Comparison of ENCODE assay signal across 8 cellular contexts in genomic region chr1:205631010-205631726, GRCh38. TPM values are rescaled to one million over a fixed set of nuclear protein-coding genes. Genes with fewer than 3 reads are reported as not detected.
A peak's percentile ranks its signal among the peaks of the same experiment; 100 is the strongest.
DNase-seq lines count a peak whose midpoint lies in the region; ATAC-seq and TF ChIP-seq lines count a peak whose summit lies in the region.

No MANE protein-coding gene starts in this region.

- no peaks in the 10 kb centered on the region for H3K36me3 ChIP-seq in CD4-positive, alpha-beta memory T cell (ENCODE audit: insufficient read depth, low read length)
- H3K36me3 ChIP-seq in duodenal mucosa (ENCODE audit: control insufficient read depth in 1 of 2, insufficient read depth in 2 of 2, low read length in 2 of 2) (no peaks in the 10 kb centered on the region), lower lobe of right lung (no peaks in the 10 kb centered on the region)

- ATAC-seq in GM19463 (IDR thresholded peaks at IDR 0.05; ENCODE audit: unreplicated experiment) (peak; percentile 56), lower lobe of right lung (peak; percentile 84 to 85)

- H3K27me3 ChIP-seq in CD4-positive, alpha-beta memory T cell (ENCODE audit: insufficient read depth, low read length) = no peaks in the 10 kb centered on the region
- H3K27me3 ChIP-seq in duodenal mucosa (ENCODE audit: control insufficient read depth in 1 of 2, insufficient read depth in 2 of 2, low read length in 2 of 2) = no peaks in the 10 kb centered on the region
- no peaks in the 10 kb centered on the region for H3K27me3 ChIP-seq in lower lobe of right lung (ENCODE audit: low read depth)

- H3K4me3 Mint-ChIP-seq in CD4-positive, alpha-beta memory T cell = peak overlapping the region; percentile 92 to 99 (median 96)
- H3K4me3 Mint-ChIP-seq in activated CD4-positive, alpha-beta memory T cell treated with anti-CD3 and anti-CD28 coated beads for 36 hours = peak overlapping the region; percentile 85

- no peak for TF ChIP-seq CTCF in lower lobe of right lung (IDR thresholded peaks at IDR 0.05)

- H3K27ac ChIP-seq in CD4-positive, alpha-beta memory T cell (ENCODE audit: low read depth, low read length) = peak overlapping the region; percentile 83
- H3K27ac ChIP-seq in duodenal mucosa (ENCODE audit: low read depth, low read length) = peak overlapping the region; percentile 98
- H3K27ac ChIP-seq in lower lobe of right lung = peak overlapping the region; percentile 93

- no peaks in the 10 kb centered on the region for H3K9me3 Mint-ChIP-seq in CD4-positive, alpha-beta memory T cell
- no peaks in the 10 kb centered on the region for H3K9me3 Mint-ChIP-seq in activated CD4-positive, alpha-beta memory T cell treated with anti-CD3 and anti-CD28 coated beads for 36 hours

- peaks cover 8 to 30% of the 10 kb centered on the region in 2 donors for H3K36me3 Mint-ChIP-seq in CD4-positive, alpha-beta memory T cell
- peaks cover 13% of the 10 kb centered on the region for H3K36me3 Mint-ChIP-seq in activated CD4-positive, alpha-beta memory T cell treated with anti-CD3 and anti-CD28 coated beads for 36 hours

- no peaks in the 10 kb centered on the region for H3K27me3 Mint-ChIP-seq in CD4-positive, alpha-beta memory T cell
- H3K27me3 Mint-ChIP-seq in activated CD4-positive, alpha-beta memory T cell treated with anti-CD3 and anti-CD28 coated beads for 36 hours = no peaks in the 10 kb centered on the region

- H3K9me3 ChIP-seq in CD4-positive, alpha-beta memory T cell (ENCODE audit: control insufficient read depth in 1 of 2, low read length in 2 of 2) = no peaks in the 10 kb centered on the region
- H3K9me3 ChIP-seq in duodenal mucosa (ENCODE audit: control insufficient read depth in 1 of 2, low read length in 2 of 2) = no peaks in the 10 kb centered on the region
- no peaks in the 10 kb centered on the region for H3K9me3 ChIP-seq in lower lobe of right lung

- peak overlapping the region; percentile 73 to 74 for H3K9ac ChIP-seq in duodenal mucosa (ENCODE audit: low read depth in 1 of 2, low read length in 2 of 2)

- CTCF ChIA-PET in CD4-positive, alpha-beta memory T cell (lab: Charles Lee; ENCODE audit: partially characterized antibody) = interaction anchor here (0.7 to 18.5 kb wide), 10 partner anchors 8 to 114 kb away, joined by 3 to 333 read pairs (median 8); no protein-coding TSS in a partner anchor
- CTCF ChIA-PET in activated CD4-positive, alpha-beta memory T cell treated with anti-CD3 and anti-CD28 coated beads for 36 hours (lab: Charles Lee) = interaction anchor here (0.6 to 10.7 kb wide), 12 partner anchors 18 to 238 kb away, joined by 3 to 316 read pairs (median 7); no protein-coding TSS in a partner anchor

- peak; percentile 84 to 95 (median 89) for DNase-seq in CD4-positive, alpha-beta memory T cell
- DNase-seq in HK-2 (ENCODE audit: unreplicated experiment) = peak; percentile 80
- peak; percentile 90 for DNase-seq in NCI-H82 (lab: John Stamatoyannopoulos, UW)
- DNase-seq in activated CD4-positive, alpha-beta memory T cell treated with anti-CD3 and anti-CD28 coated beads for 36 hours = peak; percentile 93
- peak; percentile 76 for DNase-seq in lower lobe of right lung
- peak; percentile 55 to 72 (median 63) for DNase-seq in stimulated activated CD4-positive, alpha-beta T cell treated with anti-CD3 and anti-CD28 coated beads, TNF-alpha, amount 100 ng/mL, for 4 hours (ENCODE audit: low read depth in 3 of 3)

- peak overlapping the region; percentile 92 to 99 (median 95) for H3K27ac Mint-ChIP-seq in CD4-positive, alpha-beta memory T cell
- peak overlapping the region; percentile 90 for H3K27ac Mint-ChIP-seq in activated CD4-positive, alpha-beta memory T cell treated with anti-CD3 and anti-CD28 coated beads for 36 hours

- H3K4me1 Mint-ChIP-seq in CD4-positive, alpha-beta memory T cell = peaks cover 30 to 57% (median 45%) of the 10 kb centered on the region in 4 donors
- peaks cover 41% of the 10 kb centered on the region for H3K4me1 Mint-ChIP-seq in activated CD4-positive, alpha-beta memory T cell treated with anti-CD3 and anti-CD28 coated beads for 36 hours (ENCODE audit: low read depth)

- POLR2A ChIA-PET in CD4-positive, alpha-beta memory T cell (lab: Charles Lee; ENCODE audit: partially characterized antibody) = interaction anchor here (0.7 to 5.2 kb wide), 20 partner anchors 10 to 509 kb away, joined by 3 to 189 read pairs (median 6); partner anchors contain the start of genes NUCKS1, RAB29, RBBP5 and SLC41A1
- POLR2A ChIA-PET in activated CD4-positive, alpha-beta memory T cell treated with anti-CD3 and anti-CD28 coated beads for 36 hours (lab: Charles Lee) = interaction anchor here (0.8 to 5.1 kb wide), 7 partner anchors 11 to 141 kb away, joined by 3 to 78 read pairs (median 5); partner anchors contain the start of gene NUCKS1

- intact Hi-C loops in CD4-positive, alpha-beta memory T cell (cut with micrococcal nuclease) = loop anchor here (1.0 to 10.0 kb wide), 7 partner anchors 118 to 1216 kb away; partner anchors contain the start of genes DSTYK, PPP1R15B and RAB29
- intact Hi-C loops in activated CD4-positive, alpha-beta memory T cell treated with anti-CD3 and anti-CD28 coated beads for 36 hours (cut with micrococcal nuclease) = loop anchor here (1.0 to 5.0 kb wide), 7 partner anchors 20 to 509 kb away; partner anchors contain the start of genes DSTYK, NUCKS1 and RBBP5
- intact Hi-C loops in lower lobe of right lung (cut with DNase I) = no loop called here

- peaks cover 53% of the 10 kb centered on the region for H3K4me1 ChIP-seq in CD4-positive, alpha-beta memory T cell (ENCODE audit: insufficient read depth, low read length)
- peaks cover 16 to 18% of the 10 kb centered on the region in 2 donors for H3K4me1 ChIP-seq in duodenal mucosa (ENCODE audit: control insufficient read depth in 1 of 2, insufficient read depth in 2 of 2, low read length in 2 of 2)
- peaks cover 28% of the 10 kb centered on the region for H3K4me1 ChIP-seq in lower lobe of right lung

- H3K4me3 ChIP-seq in CD4-positive, alpha-beta memory T cell (ENCODE audit: low read length in 2 of 2) = peak overlapping the region; percentile 72 to 87
- H3K4me3 ChIP-seq in duodenal mucosa (ENCODE audit: low read depth in 1 of 2, low read length in 2 of 2) (peak overlapping the region; percentile 79 to 87), lower lobe of right lung (peak overlapping the region; percentile 71)

RNA-seq across cellular contexts. Expression of gene ELK4, which starts 0.6 kb away (rescaled TPM):
- 100 to 1,000 TPM; 166 to 194 TPM for total RNA-seq in CD4-positive, alpha-beta memory T cell
- polyA plus RNA-seq in CD4-positive, alpha-beta memory T cell = 1 to 10 TPM; 3.2 to 6.6 TPM
- total RNA-seq in activated CD4-positive, alpha-beta memory T cell treated with anti-CD3 and anti-CD28 coated beads for 36 hours = 10 to 100 TPM; 60.7 to 65.8 TPM
- 62.8 TPM for total RNA-seq in lower lobe of right lung

RNA-seq across cellular contexts. Expression of gene SLC45A3, which starts 49.1 kb away (rescaled TPM):
- total RNA-seq in CD4-positive, alpha-beta memory T cell = under 1 TPM; 0.09 to 0.19 TPM
- not detected for polyA plus RNA-seq in CD4-positive, alpha-beta memory T cell
- total RNA-seq in activated CD4-positive, alpha-beta memory T cell treated with anti-CD3 and anti-CD28 coated beads for 36 hours = under 1 TPM; 0.55 to 0.56 TPM
- total RNA-seq in lower lobe of right lung = 6.8 TPM

Comparison
In these comparisons a context has a peak if more than half of its experiments do, and no peak if none do; other contexts are left out.
1. Peak in every context shown above with its lines: DNase-seq, ATAC-seq, H3K4me3 ChIP-seq and H3K27ac ChIP-seq.